Comparison of ENCODE assay signal across 1 cellular context in genomic region chr2:225122582-225123486, GRCh38.
TF ChIP-seq lines count a peak whose summit lies in the region.

No MANE protein-coding gene starts in this region.

TF ChIP-seq in HepG2, 621 proteins besides CTCF, POLR2A, EP300 and RAD21 (continued from another document):
- TF ChIP-seq, protein P1, sequence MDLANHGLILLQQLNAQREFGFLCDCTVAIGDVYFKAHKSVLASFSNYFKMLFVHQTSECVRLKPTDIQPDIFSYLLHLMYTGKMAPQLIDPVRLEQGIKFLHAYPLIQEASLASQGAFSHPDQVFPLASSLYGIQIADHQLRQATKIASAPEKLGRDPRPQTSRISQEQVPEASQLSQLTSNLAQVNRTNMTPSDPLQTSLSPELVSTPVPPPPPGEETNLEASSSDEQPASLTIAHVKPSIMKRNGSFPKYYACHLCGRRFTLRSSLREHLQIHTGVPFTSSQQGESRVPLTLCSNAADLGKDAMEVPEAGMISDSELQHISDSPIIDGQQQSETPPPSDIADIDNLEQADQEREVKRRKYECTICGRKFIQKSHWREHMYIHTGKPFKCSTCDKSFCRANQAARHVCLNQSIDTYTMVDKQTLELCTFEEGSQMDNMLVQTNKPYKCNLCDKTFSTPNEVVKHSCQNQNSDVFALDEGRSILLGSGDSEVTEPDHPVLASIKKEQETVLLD (CRISPR knock-in tag; IDR thresholded peaks at IDR 0.05; ENCODE audit: low read depth) = no peak
- TF ChIP-seq ZNF207 (IDR thresholded peaks at IDR 0.05; ENCODE audit: borderline replicate concordance) (no peak), TAF1 (CRISPR knock-in tag; IDR thresholded peaks at IDR 0.05) (no peak), ZNF484 (CRISPR knock-in tag; IDR thresholded peaks at IDR 0.05; ENCODE audit: borderline replicate concordance, low read depth) (no peak)
- TF ChIP-seq, protein P2, sequence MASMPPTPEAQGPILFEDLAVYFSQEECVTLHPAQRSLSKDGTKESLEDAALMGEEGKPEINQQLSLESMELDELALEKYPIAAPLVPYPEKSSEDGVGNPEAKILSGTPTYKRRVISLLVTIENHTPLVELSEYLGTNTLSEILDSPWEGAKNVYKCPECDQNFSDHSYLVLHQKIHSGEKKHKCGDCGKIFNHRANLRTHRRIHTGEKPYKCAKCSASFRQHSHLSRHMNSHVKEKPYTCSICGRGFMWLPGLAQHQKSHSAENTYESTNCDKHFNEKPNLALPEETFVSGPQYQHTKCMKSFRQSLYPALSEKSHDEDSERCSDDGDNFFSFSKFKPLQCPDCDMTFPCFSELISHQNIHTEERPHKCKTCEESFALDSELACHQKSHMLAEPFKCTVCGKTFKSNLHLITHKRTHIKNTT (CRISPR knock-in tag; IDR thresholded peaks at IDR 0.05) = no peak
- TF ChIP-seq, protein P3, sequence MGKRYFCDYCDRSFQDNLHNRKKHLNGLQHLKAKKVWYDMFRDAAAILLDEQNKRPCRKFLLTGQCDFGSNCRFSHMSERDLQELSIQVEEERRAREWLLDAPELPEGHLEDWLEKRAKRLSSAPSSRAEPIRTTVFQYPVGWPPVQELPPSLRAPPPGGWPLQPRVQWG (CRISPR knock-in tag; IDR thresholded peaks at IDR 0.05; ENCODE audit: borderline replicate concordance, low read depth) = no peak
